ENCODE assay signal across 9 cellular contexts in the genomic region with DNA sequence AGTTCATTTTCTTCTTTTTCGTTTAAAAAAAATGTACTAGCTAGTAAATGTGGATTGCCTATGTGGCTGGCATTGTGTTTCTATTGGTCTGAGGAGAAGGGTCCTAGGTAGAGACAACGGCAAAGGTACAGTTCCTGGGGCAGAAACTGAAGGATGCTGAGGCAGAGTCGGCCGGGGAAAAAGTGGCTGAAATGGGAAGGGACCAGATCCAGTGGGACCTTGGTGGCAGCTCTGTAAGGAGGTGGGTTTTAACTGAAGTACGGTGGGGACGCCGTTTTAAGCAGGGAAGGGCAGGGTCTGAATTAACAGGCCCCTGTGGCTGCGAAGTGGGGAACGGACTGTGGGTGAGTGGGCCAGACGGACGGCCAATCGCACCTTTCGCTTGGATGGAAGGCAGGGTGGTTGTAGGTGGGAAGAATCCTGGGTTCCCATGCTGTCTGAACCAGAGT. TPM values are rescaled to one million over a fixed set of nuclear protein-coding genes. Genes with fewer than 3 reads are reported as not detected.
A peak's percentile ranks its signal among the peaks of the same experiment; 100 is the strongest.
DNase-seq lines count a peak whose midpoint lies in the region; ATAC-seq and TF ChIP-seq lines count a peak whose summit lies in the region.
"Had no signal": no experiment of that assay in that cellular context is flagged by ENCODE, and none has a peak within 500 bp of the region (broad histone marks: within the 10 kb centered on the region; RNA-seq: fewer than 3 reads in every experiment).

No MANE protein-coding gene starts in this region.

- peaks cover 0 to 2% (median 0%) of the 10 kb centered on the region in 7 donors for H3K9me3 Mint-ChIP-seq in CD4-positive, CD25-positive, alpha-beta regulatory T cell

- no peaks in the 10 kb centered on the region for H3K27me3 ChIP-seq in CD4-positive, CD25-positive, alpha-beta regulatory T cell (ENCODE audit: control insufficient read depth, insufficient read depth, low read length)
- no peaks in the 10 kb centered on the region for H3K27me3 ChIP-seq in brain microvascular endothelial cell (replicated peaks)
- H3K27me3 ChIP-seq in neutrophil: no peaks in the 10 kb centered on the region
- H3K27me3 ChIP-seq: body of pancreas had no signal

- peaks cover 3% of the 10 kb centered on the region for H3K36me3 Mint-ChIP-seq in CD4-positive, CD25-positive, alpha-beta regulatory T cell

- peaks cover 10 to 35% (median 25%) of the 10 kb centered on the region in 4 donors for H3K4me1 Mint-ChIP-seq in CD4-positive, CD25-positive, alpha-beta regulatory T cell

- no peak overlapping the region for H3K27ac ChIP-seq in CD4-positive, CD25-positive, alpha-beta regulatory T cell (ENCODE audit: insufficient read depth, low read length, poor library complexity, severe bottlenecking)
- H3K27ac ChIP-seq in brain microvascular endothelial cell (no peak overlapping the region), neutrophil (no peak overlapping the region), substantia nigra (ENCODE audit: low read depth, low read length, poor library complexity, severe bottlenecking) (no peak overlapping the region)

- no peak overlapping the region for H3K4me3 ChIP-seq in CD4-positive, CD25-positive, alpha-beta regulatory T cell (ENCODE audit: low read depth, low read length)
- H3K4me3 ChIP-seq in brain microvascular endothelial cell (ENCODE audit: low read depth, low read length) (peak overlapping the region; percentile 24), neutrophil (ENCODE audit: low read depth in 1 of 2, low read length in 1 of 2) (peak overlapping the region; percentile 74 to 92)

- no peak for ATAC-seq in CD4-positive, CD25-positive, alpha-beta regulatory T cell (ENCODE audit: low read depth in 2 of 2)
- ATAC-seq in HG03432 (IDR thresholded peaks at IDR 0.05; ENCODE audit: unreplicated experiment) (peak; percentile 9), GM19452 (IDR thresholded peaks at IDR 0.05; ENCODE audit: unreplicated experiment) (no peak)

- peaks cover 11% of the 10 kb centered on the region for H3K27me3 Mint-ChIP-seq in CD4-positive, CD25-positive, alpha-beta regulatory T cell

- peak overlapping the region; percentile 84 to 93 (median 87) for H3K4me3 Mint-ChIP-seq in CD4-positive, CD25-positive, alpha-beta regulatory T cell

- H3K36me3 ChIP-seq in CD4-positive, CD25-positive, alpha-beta regulatory T cell (ENCODE audit: control insufficient read depth, insufficient read depth, low read length): peaks cover 4% of the 10 kb centered on the region
- H3K36me3 ChIP-seq in brain microvascular endothelial cell (replicated peaks): no peaks in the 10 kb centered on the region
- H3K36me3 ChIP-seq in neutrophil: peaks cover 6% of the 10 kb centered on the region

- peak overlapping the region in 2 of 3 donors; percentile 75 to 83 for H3K27ac Mint-ChIP-seq in CD4-positive, CD25-positive, alpha-beta regulatory T cell

- H3K9me3 ChIP-seq in CD4-positive, CD25-positive, alpha-beta regulatory T cell (ENCODE audit: control insufficient read depth in 2 of 2, low read length in 2 of 2): no peaks in the 10 kb centered on the region
- no peaks in the 10 kb centered on the region for H3K9me3 ChIP-seq in neutrophil
- H3K9me3 ChIP-seq: body of pancreas had no signal

- peaks cover 29% of the 10 kb centered on the region for H3K4me1 ChIP-seq in CD4-positive, CD25-positive, alpha-beta regulatory T cell (ENCODE audit: control insufficient read depth, insufficient read depth, low read length, poor library complexity, severe bottlenecking)
- peaks cover 13 to 19% of the 10 kb centered on the region in 2 experiments for H3K4me1 ChIP-seq in neutrophil (ENCODE audit: control insufficient read depth in 1 of 2, insufficient read depth in 1 of 2, low read depth in 1 of 2, low read length in 1 of 2)

- no peak for DNase-seq in CD4-positive, CD25-positive, alpha-beta regulatory T cell
- DNase-seq in brain microvascular endothelial cell (no peak), substantia nigra (lab: John Stamatoyannopoulos, UW) (no peak), NCI-H187 (lab: John Stamatoyannopoulos, UW) (no peak), RKO (ENCODE audit: low spot score) (no peak)

- TF ChIP-seq CTCF in brain microvascular endothelial cell (IDR thresholded peaks at IDR 0.05; ENCODE audit: low read depth, low read length, missing control alignments): no peak
- no peak for TF ChIP-seq CTCF in neutrophil (IDR thresholded peaks at IDR 0.05)

- in situ Hi-C loops in brain microvascular endothelial cell (cut with HindIII; ENCODE audit: low pct_ligation_motif_present, low sequenced_read_pairs): no loop called here

RNA-seq across cellular contexts. Expression of a gene that starts 0.4 kb away (rescaled TPM):
- total RNA-seq in CD4-positive, CD25-positive, alpha-beta regulatory T cell: 96.0 TPM
- polyA plus RNA-seq in CD4-positive, CD25-positive, alpha-beta regulatory T cell: 10 to 100 TPM in 2 of 4 donors, 1 to 10 TPM in 2; 8.1 to 11.6 (median 9.9) TPM
